ENCODE assay signal across 8 cellular contexts in genomic region chr18:34976899-34977786, GRCh38.
DNase-seq lines count a peak whose midpoint lies in the region; ATAC-seq, FAIRE-seq and TF ChIP-seq lines count a peak whose summit lies in the region.

No MANE protein-coding gene starts in this region.

- no peak for TF ChIP-seq CTCF in VCaP (conservative IDR thresholded peaks at IDR 0.05)

- ATAC-seq in HG02870 (IDR thresholded peaks at IDR 0.05; ENCODE audit: unreplicated experiment), result peak; percentile 71

- no peak for TF ChIP-seq POLR2A in GM12892 (IDR thresholded peaks at IDR 0.05; ENCODE audit: low read depth, low read length)

- peak; percentile 34 for DNase-seq in GM12892 (ENCODE audit: insufficient read length)
- peak; percentile 5 for DNase-seq in NCI-H1694 (lab: John Stamatoyannopoulos, UW)
- peak; percentile 28 to 43 for DNase-seq in T47D (ENCODE audit: low read depth in 1 of 2, low spot score in 1 of 2)
- peak; percentile 38 for DNase-seq in iris pigment epithelial cell (ENCODE audit: low read depth)
- peak; percentile 66 to 68 for DNase-seq in stimulated activated CD4-positive, alpha-beta T cell treated with anti-CD3 and anti-CD28 coated beads, Interleukin-12 subunit alpha, Interleukin-12 subunit beta, amount 100 ng/mL, for 24 hours (ENCODE audit: low read depth in 2 of 2)
- DNase-seq in middle frontal gyrus (ENCODE audit: extremely low spot score, low spot score), result no peak

- peak overlapping the region; percentile 68 for H3K27ac ChIP-seq in VCaP

- in situ Hi-C loops in T47D (cut with HindIII; ENCODE audit: low pct_unique_long_range_greater_than_20kb, low sequenced_read_pairs), result no loop called here

- FAIRE-seq in GM12892 (lab: Jason Lieb, UNC), result no peak
